In genomic region chr16:56919099-56919800, GRCh38 we compare ENCODE assay signal across 1 cellular context.
TF ChIP-seq lines count a peak whose summit lies in the region.

No MANE protein-coding gene starts in this region.

TF ChIP-seq in HepG2, 621 proteins besides CTCF, POLR2A, EP300 and RAD21 (continued from another document and continues in another):
- TF ChIP-seq PRDM15 (CRISPR knock-in tag; IDR thresholded peaks at IDR 0.05), result 0 out of 2 replicates have a peak, but pooled peaks have one; percentile 20
- 0 out of 2 replicates have a peak, but pooled peaks have one; percentile 74 for TF ChIP-seq NFIC (IDR thresholded peaks at IDR 0.05; ENCODE audit: low read length)
- TF ChIP-seq CREB1 (IDR thresholded peaks at IDR 0.05), result 0 out of 2 replicates have a peak, but pooled peaks have one; percentile 1
- TF ChIP-seq CREB1 (CRISPR knock-in tag; IDR thresholded peaks at IDR 0.05), result peak; percentile 65
- TF ChIP-seq ZNF292 (CRISPR knock-in tag; IDR thresholded peaks at IDR 0.05; ENCODE audit: borderline replicate concordance, low read depth), result peak; percentile 95
- TF ChIP-seq KLF12 (CRISPR knock-in tag; IDR thresholded peaks at IDR 0.05; ENCODE audit: borderline replicate concordance), result no peak
- TF ChIP-seq ZNF431 (CRISPR knock-in tag; IDR thresholded peaks at IDR 0.05; ENCODE audit: borderline replicate concordance, low read depth), result 0 out of 2 replicates have a peak, but pooled peaks have one; percentile 43
- TF ChIP-seq TEAD2 (CRISPR knock-in tag; IDR thresholded peaks at IDR 0.05), result 0 out of 2 replicates have a peak, but pooled peaks have one; percentile 33
- TF ChIP-seq HOXA9 (CRISPR knock-in tag; IDR thresholded peaks at IDR 0.05; ENCODE audit: borderline replicate concordance), result no peak
- TF ChIP-seq KAT8 (CRISPR knock-in tag; IDR thresholded peaks at IDR 0.05), result peak; percentile 70; the same call in 1 of the 2 replicates
- TF ChIP-seq, protein P1, sequence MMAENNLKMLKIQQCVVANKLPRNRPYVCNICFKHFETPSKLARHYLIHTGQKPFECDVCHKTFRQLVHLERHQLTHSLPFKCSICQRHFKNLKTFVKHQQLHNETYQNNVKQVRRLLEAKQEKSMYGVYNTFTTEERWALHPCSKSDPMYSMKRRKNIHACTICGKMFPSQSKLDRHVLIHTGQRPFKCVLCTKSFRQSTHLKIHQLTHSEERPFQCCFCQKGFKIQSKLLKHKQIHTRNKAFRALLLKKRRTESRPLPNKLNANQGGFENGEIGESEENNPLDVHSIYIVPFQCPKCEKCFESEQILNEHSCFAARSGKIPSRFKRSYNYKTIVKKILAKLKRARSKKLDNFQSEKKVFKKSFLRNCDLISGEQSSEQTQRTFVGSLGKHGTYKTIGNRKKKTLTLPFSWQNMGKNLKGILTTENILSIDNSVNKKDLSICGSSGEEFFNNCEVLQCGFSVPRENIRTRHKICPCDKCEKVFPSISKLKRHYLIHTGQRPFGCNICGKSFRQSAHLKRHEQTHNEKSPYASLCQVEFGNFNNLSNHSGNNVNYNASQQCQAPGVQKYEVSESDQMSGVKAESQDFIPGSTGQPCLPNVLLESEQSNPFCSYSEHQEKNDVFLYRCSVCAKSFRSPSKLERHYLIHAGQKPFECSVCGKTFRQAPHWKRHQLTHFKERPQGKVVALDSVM (CRISPR knock-in tag; IDR thresholded peaks at IDR 0.05), result peak; percentile 37; the same call in 1 of the 2 replicates
- peak; percentile 46 for TF ChIP-seq ZFX (CRISPR knock-in tag; IDR thresholded peaks at IDR 0.05; ENCODE audit: low read depth)
- TF ChIP-seq ZNF580 (CRISPR knock-in tag; IDR thresholded peaks at IDR 0.05; ENCODE audit: borderline replicate concordance, low read depth), result peak; percentile 79; the same call in 1 of the 2 replicates
- peak; percentile 64; the same call in 1 of the 2 replicates for TF ChIP-seq ATF3 (CRISPR knock-in tag; IDR thresholded peaks at IDR 0.05)
- peak; percentile 59; the same call in 1 of the 2 replicates for TF ChIP-seq ZNF232 (CRISPR knock-in tag; IDR thresholded peaks at IDR 0.05; ENCODE audit: borderline replicate concordance)
- TF ChIP-seq ZNF331 (CRISPR knock-in tag; IDR thresholded peaks at IDR 0.05), result peak; percentile 92
- TF ChIP-seq ZFP82 (CRISPR knock-in tag; IDR thresholded peaks at IDR 0.05; ENCODE audit: borderline replicate concordance), result 0 out of 2 replicates have a peak, but pooled peaks have one; percentile 31
- TF ChIP-seq, protein P2, sequence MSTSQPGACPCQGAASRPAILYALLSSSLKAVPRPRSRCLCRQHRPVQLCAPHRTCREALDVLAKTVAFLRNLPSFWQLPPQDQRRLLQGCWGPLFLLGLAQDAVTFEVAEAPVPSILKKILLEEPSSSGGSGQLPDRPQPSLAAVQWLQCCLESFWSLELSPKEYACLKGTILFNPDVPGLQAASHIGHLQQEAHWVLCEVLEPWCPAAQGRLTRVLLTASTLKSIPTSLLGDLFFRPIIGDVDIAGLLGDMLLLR (CRISPR knock-in tag; IDR thresholded peaks at IDR 0.05), result no peak
- TF ChIP-seq KLF15 (CRISPR knock-in tag; IDR thresholded peaks at IDR 0.05; ENCODE audit: borderline replicate concordance), result no peak
- peak; percentile 42; the same call in 1 of the 2 replicates for TF ChIP-seq MXD4 (CRISPR knock-in tag; IDR thresholded peaks at IDR 0.05)
- TF ChIP-seq MNT (IDR thresholded peaks at IDR 0.05), result no peak
- TF ChIP-seq HOXA3 (CRISPR knock-in tag; IDR thresholded peaks at IDR 0.05), result peak; percentile 93
- TF ChIP-seq ZNF766 (CRISPR knock-in tag; IDR thresholded peaks at IDR 0.05; ENCODE audit: borderline replicate concordance), result 0 out of 2 replicates have a peak, but pooled peaks have one; percentile 58
- peak; percentile 79 for TF ChIP-seq KDM3A (CRISPR knock-in tag; IDR thresholded peaks at IDR 0.05; ENCODE audit: low read depth)
- TF ChIP-seq, protein P3, sequence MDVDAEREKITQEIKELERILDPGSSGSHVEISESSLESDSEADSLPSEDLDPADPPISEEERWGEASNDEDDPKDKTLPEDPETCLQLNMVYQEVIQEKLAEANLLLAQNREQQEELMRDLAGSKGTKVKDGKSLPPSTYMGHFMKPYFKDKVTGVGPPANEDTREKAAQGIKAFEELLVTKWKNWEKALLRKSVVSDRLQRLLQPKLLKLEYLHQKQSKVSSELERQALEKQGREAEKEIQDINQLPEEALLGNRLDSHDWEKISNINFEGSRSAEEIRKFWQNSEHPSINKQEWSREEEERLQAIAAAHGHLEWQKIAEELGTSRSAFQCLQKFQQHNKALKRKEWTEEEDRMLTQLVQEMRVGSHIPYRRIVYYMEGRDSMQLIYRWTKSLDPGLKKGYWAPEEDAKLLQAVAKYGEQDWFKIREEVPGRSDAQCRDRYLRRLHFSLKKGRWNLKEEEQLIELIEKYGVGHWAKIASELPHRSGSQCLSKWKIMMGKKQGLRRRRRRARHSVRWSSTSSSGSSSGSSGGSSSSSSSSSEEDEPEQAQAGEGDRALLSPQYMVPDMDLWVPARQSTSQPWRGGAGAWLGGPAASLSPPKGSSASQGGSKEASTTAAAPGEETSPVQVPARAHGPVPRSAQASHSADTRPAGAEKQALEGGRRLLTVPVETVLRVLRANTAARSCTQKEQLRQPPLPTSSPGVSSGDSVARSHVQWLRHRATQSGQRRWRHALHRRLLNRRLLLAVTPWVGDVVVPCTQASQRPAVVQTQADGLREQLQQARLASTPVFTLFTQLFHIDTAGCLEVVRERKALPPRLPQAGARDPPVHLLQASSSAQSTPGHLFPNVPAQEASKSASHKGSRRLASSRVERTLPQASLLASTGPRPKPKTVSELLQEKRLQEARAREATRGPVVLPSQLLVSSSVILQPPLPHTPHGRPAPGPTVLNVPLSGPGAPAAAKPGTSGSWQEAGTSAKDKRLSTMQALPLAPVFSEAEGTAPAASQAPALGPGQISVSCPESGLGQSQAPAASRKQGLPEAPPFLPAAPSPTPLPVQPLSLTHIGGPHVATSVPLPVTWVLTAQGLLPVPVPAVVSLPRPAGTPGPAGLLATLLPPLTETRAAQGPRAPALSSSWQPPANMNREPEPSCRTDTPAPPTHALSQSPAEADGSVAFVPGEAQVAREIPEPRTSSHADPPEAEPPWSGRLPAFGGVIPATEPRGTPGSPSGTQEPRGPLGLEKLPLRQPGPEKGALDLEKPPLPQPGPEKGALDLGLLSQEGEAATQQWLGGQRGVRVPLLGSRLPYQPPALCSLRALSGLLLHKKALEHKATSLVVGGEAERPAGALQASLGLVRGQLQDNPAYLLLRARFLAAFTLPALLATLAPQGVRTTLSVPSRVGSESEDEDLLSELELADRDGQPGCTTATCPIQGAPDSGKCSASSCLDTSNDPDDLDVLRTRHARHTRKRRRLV (CRISPR knock-in tag; IDR thresholded peaks at IDR 0.05), result no peak
- TF ChIP-seq ZBTB37 (CRISPR knock-in tag; IDR thresholded peaks at IDR 0.05), result 0 out of 2 replicates have a peak, but pooled peaks have one; percentile 44
- 0 out of 2 replicates have a peak, but pooled peaks have one; percentile 43 for TF ChIP-seq ZNF329 (CRISPR knock-in tag; IDR thresholded peaks at IDR 0.05; ENCODE audit: low read depth)
- no peak for TF ChIP-seq NONO (IDR thresholded peaks at IDR 0.05)
- peak; percentile 92 for TF ChIP-seq NONO (CRISPR knock-in tag; conservative IDR thresholded peaks at IDR 0.05)
- TF ChIP-seq ZSCAN9 (CRISPR knock-in tag; IDR thresholded peaks at IDR 0.05; ENCODE audit: borderline replicate concordance), result peak; percentile 61; the same call in 1 of the 2 replicates
- TF ChIP-seq, protein P4, sequence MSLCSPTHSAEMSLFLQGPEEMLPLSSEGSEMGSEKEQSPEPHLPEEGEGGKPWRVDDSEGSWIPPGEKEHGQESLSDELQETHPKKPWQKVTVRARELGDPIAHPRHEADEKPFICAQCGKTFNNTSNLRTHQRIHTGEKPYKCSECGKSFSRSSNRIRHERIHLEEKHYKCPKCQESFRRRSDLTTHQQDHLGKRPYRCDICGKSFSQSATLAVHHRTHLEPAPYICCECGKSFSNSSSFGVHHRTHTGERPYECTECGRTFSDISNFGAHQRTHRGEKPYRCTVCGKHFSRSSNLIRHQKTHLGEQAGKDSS (CRISPR knock-in tag; IDR thresholded peaks at IDR 0.05; ENCODE audit: borderline replicate concordance, low read depth), result no peak
- peak; percentile 70; the same call in 1 of the 2 replicates for TF ChIP-seq KDM5B (CRISPR knock-in tag; IDR thresholded peaks at IDR 0.05; ENCODE audit: borderline replicate concordance)
- TF ChIP-seq, protein P5, sequence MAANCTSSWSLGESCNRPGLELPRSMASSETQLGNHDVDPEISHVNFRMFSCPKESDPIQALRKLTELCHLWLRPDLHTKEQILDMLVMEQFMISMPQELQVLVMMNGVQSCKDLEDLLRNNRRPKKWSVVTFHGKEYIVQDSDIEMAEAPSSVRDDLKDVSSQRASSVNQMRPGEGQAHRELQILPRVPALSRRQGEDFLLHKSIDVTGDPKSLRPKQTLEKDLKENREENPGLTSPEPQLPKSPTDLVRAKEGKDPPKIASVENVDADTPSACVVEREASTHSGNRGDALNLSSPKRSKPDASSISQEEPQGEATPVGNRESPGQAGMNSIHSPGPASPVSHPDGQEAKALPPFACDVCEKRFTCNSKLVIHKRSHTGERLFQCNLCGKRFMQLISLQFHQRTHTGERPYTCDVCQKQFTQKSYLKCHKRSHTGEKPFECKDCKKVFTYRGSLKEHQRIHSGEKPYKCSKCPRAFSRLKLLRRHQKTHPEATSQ (CRISPR knock-in tag; IDR thresholded peaks at IDR 0.05; ENCODE audit: borderline replicate concordance), result peak; percentile 55; the same call in 1 of the 2 replicates
- 0 out of 2 replicates have a peak, but pooled peaks have one; percentile 37 for TF ChIP-seq TMF1 (CRISPR knock-in tag; IDR thresholded peaks at IDR 0.05; ENCODE audit: low read depth)
- peak; percentile 92 for TF ChIP-seq ZNF891 (CRISPR knock-in tag; IDR thresholded peaks at IDR 0.05)
- no peak for TF ChIP-seq AGO2 (optimal IDR thresholded peaks at IDR 0.05; ENCODE audit: low read depth, low read length)
- no peak for TF ChIP-seq ZFP36L2 (CRISPR knock-in tag; IDR thresholded peaks at IDR 0.05)
- no peak; the same call in 1 of the 2 replicates for TF ChIP-seq ZNF225 (CRISPR knock-in tag; IDR thresholded peaks at IDR 0.05)
- TF ChIP-seq ZNF672 (CRISPR knock-in tag; IDR thresholded peaks at IDR 0.05), result no peak
- no peak for TF ChIP-seq ZNF121 (CRISPR knock-in tag; IDR thresholded peaks at IDR 0.05)
- TF ChIP-seq POLR2AphosphoS2 (IDR thresholded peaks at IDR 0.05; ENCODE audit: low read depth, low read length), result no peak
- TF ChIP-seq ELF3 (CRISPR knock-in tag; IDR thresholded peaks at IDR 0.05), result peak; percentile 90
- TF ChIP-seq POGZ (CRISPR knock-in tag; IDR thresholded peaks at IDR 0.05), result peak; percentile 95
- no peak for TF ChIP-seq SMAD9 (CRISPR knock-in tag; IDR thresholded peaks at IDR 0.05)
